In genomic region chr2:10163498-10164486, GRCh38 we compare ENCODE assay signal across 15 cellular contexts. TPM values are rescaled to one million over a fixed set of nuclear protein-coding genes. Genes with fewer than 3 reads are reported as not detected.
DNase-seq lines count a peak whose midpoint lies in the region; ATAC-seq, FAIRE-seq and TF ChIP-seq lines count a peak whose summit lies in the region.
"Had no signal": no experiment of that assay in that cellular context is flagged by ENCODE, and none has a peak within 500 bp of the region (broad histone marks: within the 10 kb centered on the region; RNA-seq: fewer than 3 reads in every experiment).

No MANE protein-coding gene starts in this region.

- no peak overlapping the region for H3K9ac ChIP-seq in HepG2 (ENCODE audit: insufficient read depth, low read depth, low read length)
- no peak overlapping the region for H3K9ac ChIP-seq in OCI-LY3 (ENCODE audit: low read length)

- no peak for ATAC-seq in HepG2
- ATAC-seq in right lobe of liver = no peak
- no peak for ATAC-seq in HG02610 (IDR thresholded peaks at IDR 0.05; ENCODE audit: unreplicated experiment)
- ATAC-seq in HG02840 (IDR thresholded peaks at IDR 0.05; ENCODE audit: low FRiP score, unreplicated experiment) = no peak
- ATAC-seq: foreskin keratinocyte had no signal

- no peaks in the 10 kb centered on the region for H3K27me3 Mint-ChIP-seq in osteocyte (ENCODE audit: unreplicated experiment)

- H3K4me2 ChIP-seq in HepG2 (ENCODE audit: low read depth, low read length) (no peak overlapping the region), OCI-LY3 (ENCODE audit: low read length) (peak overlapping the region; percentile 36)
- H3K4me2 ChIP-seq: smooth muscle cell had no signal

- no peaks in the 10 kb centered on the region for H4K20me1 ChIP-seq in HepG2 (ENCODE audit: insufficient read depth, low read length)
- H4K20me1 ChIP-seq in OCI-LY3 (ENCODE audit: insufficient read depth, low read length) = no peaks in the 10 kb centered on the region

- no peaks in the 10 kb centered on the region for H3K36me3 Mint-ChIP-seq in osteocyte (ENCODE audit: unreplicated experiment)

- no peak for TF ChIP-seq CTCF in HepG2 (CRISPR knock-in tag; IDR thresholded peaks at IDR 0.05)
- no peak for TF ChIP-seq CTCF in right lobe of liver (IDR thresholded peaks at IDR 0.05)
- TF ChIP-seq CTCF in OCI-LY3 (IDR thresholded peaks at IDR 0.05; ENCODE audit: low read depth, low read length) = no peak
- no peak for TF ChIP-seq CTCF in fibroblast of pulmonary artery (IDR thresholded peaks at IDR 0.05; ENCODE audit: low read length, missing control alignments)
- TF ChIP-seq CTCF in osteocyte (IDR thresholded peaks at IDR 0.05) = no peak

- in situ Hi-C loops in HepG2 (cut with HindIII; ENCODE audit: extremely low pct_ligation_motif_present, low pct_unique_long_range_greater_than_20kb) = no loop called here

- peak; percentile 39 for FAIRE-seq in HepG2 (lab: Jason Lieb, UNC)
- FAIRE-seq: TTC549 had no signal

- no peak overlapping the region for H3K27ac ChIP-seq in HepG2 (ENCODE audit: extremely low read length, insufficient read depth, low read length)
- H3K27ac ChIP-seq in right lobe of liver = no peak overlapping the region
- H3K27ac ChIP-seq in OCI-LY3 (ENCODE audit: low read length) = no peak overlapping the region
- H3K27ac ChIP-seq: foreskin keratinocyte, SJCRH30 had no signal

- intact Hi-C loops in HepG2 (cut with micrococcal nuclease; ENCODE audit: unreplicated experiment) (no loop called here), right lobe of liver (cut with DNase I) (no loop called here)

- H3K36me3 ChIP-seq in HepG2 (replicated peaks in 1 of 2; ENCODE audit: control insufficient read depth in 1 of 2, insufficient read depth in 2 of 2, low read length in 2 of 2) (peaks cover 6 to 24% of the 10 kb centered on the region in 2 experiments; a peak in 4 of 5 replicates), right lobe of liver (no peaks in the 10 kb centered on the region), OCI-LY3 (replicated peaks; ENCODE audit: low read depth, low read length) (no peaks in the 10 kb centered on the region)
- H3K36me3 ChIP-seq: SJCRH30 had no signal

- H3K4me3 ChIP-seq in HepG2 (replicated peaks in 1 of 3; ENCODE audit: insufficient read depth in 1 of 3, low read depth in 2 of 3, low read length in 3 of 3) (no peak overlapping the region), right lobe of liver (no peak overlapping the region), OCI-LY3 (ENCODE audit: low read length) (no peak overlapping the region), fibroblast of pulmonary artery (replicated peaks; ENCODE audit: low read depth, low read length) (no peak overlapping the region)
- H3K4me3 ChIP-seq: SJCRH30, smooth muscle cell had no signal

- H3K4me1 ChIP-seq in HepG2 (ENCODE audit: insufficient read depth, low read length) (no peaks in the 10 kb centered on the region), right lobe of liver (no peaks in the 10 kb centered on the region), OCI-LY3 (ENCODE audit: low read length) (peaks cover 9% of the 10 kb centered on the region)
- H3K4me1 ChIP-seq: foreskin keratinocyte, SJCRH30 had no signal

- H3K27ac Mint-ChIP-seq in osteocyte (ENCODE audit: unreplicated experiment) = no peak overlapping the region

- H3K27me3 ChIP-seq in HepG2 (ENCODE audit: control insufficient read depth in 1 of 2, insufficient read depth in 2 of 2, low read length in 2 of 2) (no peaks in the 10 kb centered on the region), right lobe of liver (no peaks in the 10 kb centered on the region), OCI-LY3 (ENCODE audit: low read depth, low read length) (no peaks in the 10 kb centered on the region)
- H3K27me3 ChIP-seq: foreskin keratinocyte, SJCRH30 had no signal

- TF ChIP-seq POLR2A in HepG2 (IDR thresholded peaks at IDR 0.05; ENCODE audit: insufficient read depth in 1 of 2, low read depth in 2 of 2, low read length in 2 of 2) (no peak), right lobe of liver (IDR thresholded peaks at IDR 0.05) (no peak)

- no TSS peak for BruUV-seq in HepG2 (replicated peaks; lab: Mats Ljungman, UMichigan)

- TF ChIP-seq RAD21 in HepG2 (CRISPR knock-in tag; IDR thresholded peaks at IDR 0.05) = no peak

- no peak overlapping the region for H3K4me3 Mint-ChIP-seq in osteocyte (ENCODE audit: unreplicated experiment)

- 95% methylated on average over 18 of the region's 18 CpGs for WGBS in HepG2 (ENCODE audit: low lambda C conversion rate)
- WGBS in right lobe of liver (ENCODE audit: insufficient coverage, low coverage, low lambda C conversion rate, missing lambda C conversion rate) = 75% methylated on average over 6 of the region's 18 CpGs

- TF ChIP-seq EP300 in HepG2 (IDR thresholded peaks at IDR 0.05; ENCODE audit: low read depth in 2 of 2, low read length in 2 of 2) = no peak
- no peak for TF ChIP-seq EP300 in HepG2 (CRISPR knock-in tag; IDR thresholded peaks at IDR 0.05; ENCODE audit: borderline replicate concordance)

- H2AFZ ChIP-seq in HepG2 (ENCODE audit: low read length) (no peak overlapping the region), OCI-LY3 (ENCODE audit: low read depth, low read length) (no peak overlapping the region)

- POLR2A ChIA-PET in HepG2 (lab: Yijun Ruan, JAX) = no interaction called here

- H3K79me2 ChIP-seq in HepG2 (ENCODE audit: insufficient read depth, low read length) (no peaks in the 10 kb centered on the region), OCI-LY3 (ENCODE audit: low read length) (no peaks in the 10 kb centered on the region)

- no peaks in the 10 kb centered on the region for H3K9me3 Mint-ChIP-seq in osteocyte (ENCODE audit: unreplicated experiment)

- CTCF ChIA-PET in HepG2 (lab: Yijun Ruan, JAX; ENCODE audit: low intra/inter-chr PET ratio, low total read pairs) = interaction anchor here (1.5 kb wide), 1 partner anchor 246 kb away, joined by 5 read pairs; no protein-coding TSS in a partner anchor

- DNase-seq in HepG2 (ENCODE audit: low spot score) (no peak), right lobe of liver (no peak), fibroblast of pulmonary artery (ENCODE audit: low read depth) (peak; percentile 15), osteocyte (ENCODE audit: extremely low spot score, unreplicated experiment) (no peak)
- DNase-seq in activated CD4-positive, alpha-beta T cell treated with anti-CD3 and anti-CD28 coated beads for 4 hours = no peak
- DNase-seq: DMS 273 treated with DMSO at 0.1 percent for 48 hours, HCEC 1CT, NCI-H2171 had no signal

- H3K4me1 Mint-ChIP-seq in osteocyte (ENCODE audit: unreplicated experiment) = peaks cover 19% of the 10 kb centered on the region

- H3K9me3 ChIP-seq in HepG2 (ENCODE audit: low read length) (no peaks in the 10 kb centered on the region), right lobe of liver (no peaks in the 10 kb centered on the region), OCI-LY3 (ENCODE audit: insufficient read depth, low read length) (no peaks in the 10 kb centered on the region)
- H3K9me3 ChIP-seq: SJCRH30 had no signal

TF ChIP-seq in HepG2, 621 proteins besides CTCF, POLR2A, EP300 and RAD21:
- TF ChIP-seq ZNF768 (CRISPR knock-in tag; IDR thresholded peaks at IDR 0.05) (peak; percentile 51), SCMH1 (CRISPR knock-in tag; IDR thresholded peaks at IDR 0.05; ENCODE audit: borderline replicate concordance) (no peak), ZMAT3 (CRISPR knock-in tag; conservative IDR thresholded peaks at IDR 0.05) (no peak), ETS1 (CRISPR knock-in tag; IDR thresholded peaks at IDR 0.05) (no peak), NRL (CRISPR knock-in tag; IDR thresholded peaks at IDR 0.05; ENCODE audit: borderline replicate concordance) (peak; percentile 36; the same call in 1 of the 2 replicates)

RNA-seq across cellular contexts. Expression of gene RRM2, which starts 41.3 kb away (rescaled TPM):
- 150 and 191 TPM in 2 replicates for total RNA-seq in HepG2 (2016; rRNA removed; fragmentation: Illumina TruSeq; extraction: Trizol)
- 37.8 and 48.5 TPM in 2 replicates for total RNA-seq in HepG2 (2016; cell fraction: cytosol; rRNA removed; fragmentation: Illumina TruSeq; extraction: Trizol; ENCODE audit: low read depth)
- total RNA-seq in HepG2 (2016; cell fraction: insoluble cytoplasmic fraction; rRNA removed; fragmentation: Illumina TruSeq; extraction: Trizol) = 147 and 157 TPM in 2 replicates
- 80.6 and 88.9 TPM in 2 replicates for total RNA-seq in HepG2 (2016; cell fraction: membrane; rRNA removed; fragmentation: Illumina TruSeq; extraction: Trizol)
- total RNA-seq in HepG2 (2016; cell fraction: nucleus; rRNA removed; fragmentation: Illumina TruSeq; extraction: Trizol) = 128 and 140 TPM in 2 replicates
- polyA plus RNA-seq in HepG2 (2011; rRNA removed) = 15.2 and 31.3 TPM in 2 replicates
- 16.4 and 33.9 TPM in 2 replicates for polyA plus RNA-seq in HepG2 (2011; cell fraction: cytosol; rRNA removed)
- polyA plus RNA-seq in HepG2 (2011; cell fraction: nucleus; rRNA removed) = 56.9 and 85.9 TPM in 2 replicates
- polyA plus RNA-seq in HepG2 (2012) = 28.1 and 60.7 TPM in 2 replicates
- 43.8 and 46.7 TPM in 2 replicates for polyA plus RNA-seq in HepG2 (2016; cell fraction: cytosol; fragmentation: Illumina TruSeq; extraction: Trizol; ENCODE audit: low read depth)
- polyA plus RNA-seq in HepG2 (2016; cell fraction: insoluble cytoplasmic fraction; fragmentation: Illumina TruSeq; extraction: Trizol; ENCODE audit: low read depth) = 194 and 228 TPM in 2 replicates
- 51.9 and 53.7 TPM in 2 replicates for polyA plus RNA-seq in HepG2 (2016; cell fraction: membrane; fragmentation: Illumina TruSeq; extraction: Trizol; ENCODE audit: low read depth)
- polyA plus RNA-seq in HepG2 (2016; cell fraction: nucleus; fragmentation: Illumina TruSeq; extraction: Trizol; ENCODE audit: insufficient read depth, low read depth) = 138 and 141 TPM in 2 replicates
- 59.0 and 93.0 TPM in 2 replicates for polyA minus RNA-seq in HepG2 (2011; rRNA and poly(A)+ RNA removed; ENCODE audit: low replicate concordance)
- polyA minus RNA-seq in HepG2 (2011; cell fraction: cytosol; rRNA and poly(A)+ RNA removed) = 42.2 and 50.2 TPM in 2 replicates
- polyA minus RNA-seq in HepG2 (2011; cell fraction: nucleus; rRNA and poly(A)+ RNA removed) = 47.4 and 63.0 TPM in 2 replicates
- total RNA-seq in right lobe of liver = 10 to 100 TPM in 1 of 6 experiments, 1 to 10 TPM in 5; 1.1 to 10.3 (median 5.7) TPM
- total RNA-seq in osteocyte = 28.3 and 33.6 TPM in 2 replicates
